ENCODE assay signal across 8 cellular contexts in the genomic region with DNA sequence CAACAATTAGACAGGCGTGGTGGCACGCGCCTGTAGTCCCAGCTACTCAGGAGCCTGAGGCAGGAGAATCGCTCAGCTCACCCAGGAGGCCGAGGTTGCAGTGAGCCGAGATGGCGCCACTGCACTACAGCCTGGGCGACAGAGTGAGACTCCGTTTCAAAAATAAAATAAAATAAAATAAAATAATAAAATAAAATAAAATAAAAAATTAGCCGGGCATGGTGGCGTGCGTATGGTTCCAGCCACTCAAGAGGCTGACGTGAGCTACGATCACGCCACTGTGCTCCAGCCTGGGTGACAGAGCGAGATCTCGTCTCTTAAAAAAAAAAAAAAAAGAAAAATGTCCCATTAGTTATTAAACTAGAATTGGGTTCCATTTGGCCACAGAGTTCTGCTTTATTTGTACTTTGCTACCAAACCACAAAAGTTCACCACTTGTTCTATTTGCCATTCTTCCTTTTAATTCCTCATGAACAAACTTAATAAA. TPM values are rescaled to one million over a fixed set of nuclear protein-coding genes. Genes with fewer than 3 reads are reported as not detected.
DNase-seq lines count a peak whose midpoint lies in the region; ATAC-seq, FAIRE-seq and TF ChIP-seq lines count a peak whose summit lies in the region.

No MANE protein-coding gene starts in this region.

- WGBS in small intestine, 3 donors = 41 to 60% (median 53%) methylated on average over 17 of the region's 17 CpGs

- no peaks in the 10 kb centered on the region for H3K27me3 Mint-ChIP-seq in activated CD4-positive, alpha-beta memory T cell treated with anti-CD3 and anti-CD28 coated beads for 36 hours

- no peak for FAIRE-seq in small intestine (lab: Jason Lieb, UNC)

- H3K4me3 ChIP-seq in HEK293 (ENCODE audit: low read depth, low read length) (peak overlapping the region; percentile 91), small intestine (ENCODE audit: low read depth in 1 of 2, low read length in 2 of 2) (peak overlapping the region; percentile 91 to 99)

- H3K36me3 ChIP-seq in HEK293 (ENCODE audit: control insufficient read depth in 2 of 2, insufficient read depth in 1 of 2, low read length in 2 of 2) (no peaks in the 10 kb centered on the region; a peak in 1 of 3 replicates), small intestine (ENCODE audit: control insufficient read depth in 2 of 2, insufficient read depth in 2 of 2, low read length in 2 of 2) (no peaks in the 10 kb centered on the region)

- H3K4me1 Mint-ChIP-seq in activated CD4-positive, alpha-beta memory T cell treated with anti-CD3 and anti-CD28 coated beads for 36 hours (ENCODE audit: low read depth) = peaks cover 50% of the 10 kb centered on the region

- intact Hi-C loops in activated CD4-positive, alpha-beta memory T cell treated with anti-CD3 and anti-CD28 coated beads for 36 hours (cut with micrococcal nuclease) = no loop called here

- peak overlapping the region; percentile 90 for H3K4me3 Mint-ChIP-seq in activated CD4-positive, alpha-beta memory T cell treated with anti-CD3 and anti-CD28 coated beads for 36 hours

- H3K9me3 ChIP-seq in HEK293 (ENCODE audit: control insufficient read depth, insufficient read depth, low read depth, low read length) = no peaks in the 10 kb centered on the region
- no peaks in the 10 kb centered on the region for H3K9me3 ChIP-seq in small intestine (ENCODE audit: control insufficient read depth, low read depth)

- POLR2A ChIA-PET in HEK293 (lab: Yijun Ruan, JAX) = no interaction called here
- POLR2A ChIA-PET in activated CD4-positive, alpha-beta memory T cell treated with anti-CD3 and anti-CD28 coated beads for 36 hours (lab: Charles Lee) = interaction anchor here (0.6 to 18.3 kb wide), 16 partner anchors 9 to 422 kb away, joined by 3 to 481 read pairs (median 4); no protein-coding TSS in a partner anchor

- H3K4me1 ChIP-seq in HEK293 (ENCODE audit: control insufficient read depth, insufficient read depth, low read length) (no peaks in the 10 kb centered on the region), small intestine (ENCODE audit: control insufficient read depth in 2 of 2, insufficient read depth in 1 of 2, low read depth in 1 of 2, low read length in 1 of 2) (peaks cover 0 to 4% of the 10 kb centered on the region in 2 donors)

- H3K27ac Mint-ChIP-seq in activated CD4-positive, alpha-beta memory T cell treated with anti-CD3 and anti-CD28 coated beads for 36 hours = peak overlapping the region; percentile 98

- no peaks in the 10 kb centered on the region for H3K27me3 ChIP-seq in small intestine (ENCODE audit: control insufficient read depth in 2 of 2, insufficient read depth in 2 of 2, low read length in 2 of 2)

- CTCF ChIA-PET in HEK293 (lab: Yijun Ruan, JAX) = interaction anchor here (0.7 to 0.9 kb wide), 2 partner anchors 13 to 189 kb away, joined by 3 to 4 read pairs; no protein-coding TSS in a partner anchor
- CTCF ChIA-PET in activated CD4-positive, alpha-beta memory T cell treated with anti-CD3 and anti-CD28 coated beads for 36 hours (lab: Charles Lee) = interaction anchor here (0.7 to 1.7 kb wide), 5 partner anchors 13 to 34 kb away, joined by 3 to 6 read pairs (median 4); no protein-coding TSS in a partner anchor

- peak; percentile 47 for DNase-seq in activated CD4-positive, alpha-beta memory T cell treated with anti-CD3 and anti-CD28 coated beads for 36 hours
- peak; percentile 34 for DNase-seq in foreskin melanocyte
- no peak for DNase-seq in small intestine
- no peak for DNase-seq in T1000 (lab: John Stamatoyannopoulos, UW)
- no peak for DNase-seq in ecto neural progenitor cell (ENCODE audit: low spot score)

- H3K27ac ChIP-seq in HEK293 (ENCODE audit: extremely low read depth, low read depth, low read length) = no peak overlapping the region
- peak overlapping the region; percentile 62 to 97 for H3K27ac ChIP-seq in small intestine (ENCODE audit: low read depth in 1 of 2, low read length in 1 of 2)

- H3K36me3 Mint-ChIP-seq in activated CD4-positive, alpha-beta memory T cell treated with anti-CD3 and anti-CD28 coated beads for 36 hours = peaks cover 24% of the 10 kb centered on the region

- no peak for TF ChIP-seq CTCF in HEK293 (tag by site-specific recombination; IDR thresholded peaks at IDR 0.05)

- H3K9me3 Mint-ChIP-seq in activated CD4-positive, alpha-beta memory T cell treated with anti-CD3 and anti-CD28 coated beads for 36 hours = no peaks in the 10 kb centered on the region

- ATAC-seq in HG03159 (IDR thresholded peaks at IDR 0.05; ENCODE audit: unreplicated experiment) (no peak), GM21367 (IDR thresholded peaks at IDR 0.05; ENCODE audit: unreplicated experiment) (no peak)

TF ChIP-seq in HEK293, 187 proteins besides CTCF, POLR2A, EP300 and RAD21:
- TF ChIP-seq ZNF654 (tag by site-specific recombination; IDR thresholded peaks at IDR 0.05; ENCODE audit: low read depth) = no peak
- 0 out of 2 replicates have a peak, but pooled peaks have one; percentile 40 for TF ChIP-seq ZNF664 (tag by site-specific recombination; IDR thresholded peaks at IDR 0.05)

RNA-seq across cellular contexts. Expression of gene CYTH1, which starts 1.2 kb away (rescaled TPM):
- 100 to 1,000 TPM; 184 to 204 TPM for total RNA-seq in activated CD4-positive, alpha-beta memory T cell treated with anti-CD3 and anti-CD28 coated beads for 36 hours
- 10 to 100 TPM; 37.6 to 46.3 (median 38.6) TPM for polyA plus RNA-seq in small intestine

RNA-seq across cellular contexts. Expression of gene USP36, which starts 59.7 kb away (rescaled TPM):
- 10 to 100 TPM; 71.2 to 74.3 TPM for total RNA-seq in activated CD4-positive, alpha-beta memory T cell treated with anti-CD3 and anti-CD28 coated beads for 36 hours
- 10 to 100 TPM in 2 of 3 donors, 1 to 10 TPM in 1; 8.1 to 19.6 (median 18.6) TPM for polyA plus RNA-seq in small intestine

Comparison
In these comparisons a context has a peak if more than half of its experiments do, and no peak if none do; other contexts are left out.
1. DNase-seq: peak in activated CD4-positive, alpha-beta memory T cell treated with anti-CD3 and anti-CD28 coated beads for 36 hours (single experiment) and foreskin melanocyte (single experiment); none in small intestine (single experiment), T1000 (single experiment) and ecto neural progenitor cell (single experiment).